In the genomic region with DNA sequence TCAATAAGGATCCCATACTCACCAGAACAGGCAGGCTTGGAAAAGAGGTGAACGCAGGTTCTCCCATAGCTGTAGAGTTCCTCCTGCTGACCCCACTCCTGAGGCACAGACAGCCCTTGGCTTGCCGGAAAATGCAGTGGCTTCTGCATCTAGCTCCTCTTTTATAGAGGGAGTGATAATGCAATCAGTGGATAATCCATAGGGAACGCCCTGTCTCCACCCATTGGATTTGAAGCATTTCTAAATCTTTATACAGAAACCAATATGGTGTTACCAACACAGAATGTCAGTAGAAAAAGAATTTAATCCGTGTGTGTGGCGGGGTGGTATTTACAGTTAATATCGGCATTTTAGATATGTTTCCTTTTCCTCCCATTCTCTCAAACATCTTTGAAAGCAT, we compare ENCODE assay signal across 12 cellular contexts. TPM values are rescaled to one million over a fixed set of nuclear protein-coding genes. Genes with fewer than 3 reads are reported as not detected.
"Had no signal": no experiment of that assay in that cellular context is flagged by ENCODE, and none has a peak within 500 bp of the region (broad histone marks: within the 10 kb centered on the region; RNA-seq: fewer than 3 reads in every experiment).

A gene (minus strand): TSS at position 101 of the 400 bp plus-strand sequence. CDS start 34 bp downstream, at position 67.

RNA-seq across cellular contexts. Expression of the gene that starts here (rescaled TPM):
- total RNA-seq: OCI-LY7, PC-3, PC-9, Peyer's patch, Right ventricle myocardium inferior, Right ventricle myocardium superior, RPMI7951, SJCRH30, SJSA1, SK-MEL-5, T-cell had no signal
- polyA plus RNA-seq: SK-N-SH had no signal
